34 cellular contexts compared by ENCODE assay signal in the genomic region with DNA sequence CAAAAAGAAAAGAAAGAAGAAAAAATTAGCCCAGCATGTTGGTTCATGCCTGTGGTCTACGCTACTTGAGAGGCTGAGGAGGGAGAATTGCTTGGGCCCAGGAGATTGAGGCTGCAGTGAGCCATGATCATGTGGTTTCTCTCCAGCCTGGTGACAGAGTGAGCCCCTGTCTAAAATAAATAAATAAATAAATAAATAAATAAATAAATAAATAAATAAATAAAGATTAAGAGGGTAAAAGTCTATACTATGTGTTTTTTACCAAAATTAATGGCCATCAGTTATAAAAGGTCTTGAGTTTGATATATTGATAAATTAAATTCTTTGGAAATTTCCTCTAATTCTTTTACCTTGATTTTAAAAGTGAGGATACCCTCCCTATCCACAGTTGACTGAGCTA. TPM values are rescaled to one million over a fixed set of nuclear protein-coding genes. Genes with fewer than 3 reads are reported as not detected.
"Had no signal": no experiment of that assay in that cellular context is flagged by ENCODE, and none has a peak within 500 bp of the region (broad histone marks: within the 10 kb centered on the region; RNA-seq: fewer than 3 reads in every experiment).

No MANE protein-coding gene starts in this region.

- DNase-seq: activated B cell treated with CpG ODN at 0.5 μM for 24 hours; activated CD4-positive, alpha-beta memory T cell treated with anti-CD3 and anti-CD28 coated beads for 36 hours; activated CD4-positive, alpha-beta T cell treated with anti-CD3 and anti-CD28 coated beads for 4 hours; activated CD4-positive, alpha-beta T cell treated with anti-CD3 and anti-CD28 coated beads, Interleukin-2, amount 10 ng/mL, durations not matched to agents 24 days and 14 days; activated CD4-positive, alpha-beta T cell treated with anti-CD3 and anti-CD28 coated beads, Interleukin-2, amount 50 U/mL, for 1 hour; activated CD4-positive, alpha-beta T cell treated with anti-CD3 and anti-CD28 coated beads, Interleukin-2, amount 50 U/mL, for 4 hours; activated CD4-positive, CD25-positive, alpha-beta regulatory T cell treated with anti-CD3 and anti-CD28 coated beads, Interleukin-2, amount 50 U/mL, for 72 hours; activated CD8-positive, alpha-beta memory T cell treated with anti-CD3 and anti-CD28 coated beads, Interleukin-2, amount 50 U/mL, for 4 hours; activated CD8-positive, alpha-beta T cell treated with anti-CD3 and anti-CD28 coated beads for 36 hours; activated effector memory CD4-positive, alpha-beta T cell treated with anti-CD3 and anti-CD28 coated beads, Interleukin-2, amount 50 U/mL, for 16 hours; activated gamma-delta T cell treated with Interleukin-2 at 50 U/mL for 16 hours; activated naive CD4-positive, alpha-beta T cell; activated naive CD4-positive, alpha-beta T cell treated with anti-CD3 and anti-CD28 coated beads for 36 hours; activated naive CD4-positive, alpha-beta T cell treated with anti-CD3 and anti-CD28 coated beads, Interleukin-2, amount 50 U/mL, for 16 hours; activated naive CD8-positive, alpha-beta T cell treated with anti-CD3 and anti-CD28 coated beads for 36 hours; activated T-cell treated with anti-CD3 and anti-CD28 coated beads for 4 hours; activated T-cell treated with anti-CD3 and anti-CD28 coated beads, Interleukin-2, amount 50 U/mL, for 1 hour; activated T-cell treated with anti-CD3 and anti-CD28 coated beads, Interleukin-2, amount 50 U/mL, for 4 hours; activated T-cell treated with anti-CD3 and anti-CD28 coated beads, Interleukin-2, amount 50 U/mL, for 72 hours; adrenal gland; amniotic stem cell; aorta; body of pancreas; brain microvascular endothelial cell; central memory CD4-positive, alpha-beta T cell; T-helper 1 cell; T-helper 2 cell; T-helper 9 cell had no signal

- H3K4me3 ChIP-seq: adrenal gland, body of pancreas, breast epithelium had no signal

- H3K27me3 ChIP-seq: adrenal gland, body of pancreas, brain microvascular endothelial cell, breast epithelium had no signal

- H3K36me3 ChIP-seq: adrenal gland, brain microvascular endothelial cell, breast epithelium had no signal

- H3K4me1 ChIP-seq: adrenal gland, body of pancreas, breast epithelium had no signal

- FAIRE-seq: astrocyte, TTC549 had no signal

- ATAC-seq: activated CD8-positive, alpha-beta T cell treated with anti-CD3 and anti-CD28 coated beads for 36 hours; activated naive CD4-positive, alpha-beta T cell treated with anti-CD3 and anti-CD28 coated beads, Interleukin-2, amount 50 U/mL, for 72 hours; activated T-cell treated with anti-CD3 and anti-CD28 coated beads, Interleukin-2, amount 50 U/mL, for 4 hours; activated T-cell treated with anti-CD3 and anti-CD28 coated beads, Interleukin-2, amount 50 U/mL, for 72 hours; activated T-helper 17 cell treated with anti-CD3 and anti-CD28 coated beads, Interleukin-2, amount 50 U/mL, for 72 hours; body of pancreas had no signal

- H3K27ac ChIP-seq: adrenal gland, body of pancreas, brain microvascular endothelial cell, breast epithelium, VCaP had no signal

- H3K9me3 ChIP-seq: body of pancreas had no signal

RNA-seq across cellular contexts. Expression of gene DEPDC7, which starts 25.2 kb away (rescaled TPM):
- total RNA-seq: activated B cell treated with CpG ODN at 0.5 μM for 24 hours had no signal
